In the genomic region with DNA sequence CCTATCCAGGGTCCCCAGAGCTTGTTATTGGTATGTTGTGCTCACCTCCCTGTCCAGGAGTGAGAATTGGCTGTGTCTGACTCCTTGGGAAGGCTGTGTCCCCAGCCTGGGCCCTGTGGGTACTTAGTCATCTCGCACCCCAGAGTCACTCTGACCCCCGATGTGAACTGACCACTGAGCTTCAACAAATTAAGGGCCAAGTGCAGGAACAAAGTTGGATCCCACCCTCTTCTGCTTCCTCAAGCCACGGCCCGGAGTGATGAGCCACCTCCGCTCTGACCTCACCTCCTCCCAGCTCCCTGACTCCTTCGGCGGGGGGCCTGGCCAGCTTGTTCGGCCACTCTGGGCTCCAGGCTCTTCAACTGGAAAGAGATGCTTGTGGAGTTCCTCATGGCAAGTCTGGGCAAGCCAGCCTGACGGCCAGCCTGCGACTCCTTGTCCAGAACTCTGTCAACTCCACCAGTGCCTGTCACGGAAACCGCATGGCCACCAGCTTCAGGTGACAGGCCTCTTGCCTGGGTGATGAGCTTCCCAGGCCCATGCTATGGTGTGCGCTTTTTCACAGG, we compare ENCODE assay signal across 22 cellular contexts. TPM values are rescaled to one million over a fixed set of nuclear protein-coding genes. Genes with fewer than 3 reads are reported as not detected.
A peak's percentile ranks its signal among the peaks of the same experiment; 100 is the strongest.
DNase-seq lines count a peak whose midpoint lies in the region; ATAC-seq, FAIRE-seq and TF ChIP-seq lines count a peak whose summit lies in the region.
"Had no signal": no experiment of that assay in that cellular context is flagged by ENCODE, and none has a peak within 500 bp of the region (broad histone marks: within the 10 kb centered on the region; RNA-seq: fewer than 3 reads in every experiment).

No MANE protein-coding gene starts in this region.

- CTCF ChIA-PET in mammary epithelial cell (lab: Charles Lee; ENCODE audit: low non-redundant PET), result no interaction called here

- H3K4me3 ChIP-seq in mammary epithelial cell (replicated peaks in 1 of 3; ENCODE audit: insufficient read depth in 1 of 3, low read depth in 2 of 3, low read length in 3 of 3) (no peak overlapping the region), mucosa of descending colon (no peak overlapping the region)
- H3K4me3 ChIP-seq: MG63, sigmoid colon had no signal

- H3K27ac Mint-ChIP-seq in type B pancreatic cell, result peak overlapping the region; percentile 90
- H3K27ac Mint-ChIP-seq: activated CD4-positive, alpha-beta T cell treated with anti-CD3 and anti-CD28 coated beads, Interleukin-2, amount 10 ng/mL, durations not matched to agents 24 days and 14 days; activated naive CD4-positive, alpha-beta T cell treated with anti-CD3 and anti-CD28 coated beads, Interleukin-2, amount 50 U/mL, for 24 hours; B cell had no signal

- H3K27ac ChIP-seq in mammary epithelial cell (ENCODE audit: insufficient read depth, low read depth, low read length), result no peak overlapping the region

- H3K27me3 ChIP-seq in mammary epithelial cell (ENCODE audit: insufficient read depth, low read length), result no peaks in the 10 kb centered on the region
- H3K27me3 ChIP-seq: MG63, sigmoid colon had no signal

- DNase-seq in NCI-H510A treated with DMSO at 0.1 percent for 48 hours (lab: John Stamatoyannopoulos, UW) (peak; percentile 70), mammary epithelial cell (peak; percentile 63), mucosa of descending colon (peak in 2 of 3 donors; percentile 21 to 30), type B pancreatic cell (ENCODE audit: extremely low spot score, unreplicated experiment) (no peak), RCC 7860 (ENCODE audit: low spot score) (no peak)
- DNase-seq: activated CD4-positive, alpha-beta T cell treated with anti-CD3 and anti-CD28 coated beads, Interleukin-2, amount 10 ng/mL, durations not matched to agents 24 days and 14 days; GDM1; mesendoderm; MG63; NCI-H2029 treated with DMSO at 0.1 percent for 48 hours; NCI-H524; sigmoid colon; stimulated activated CD4-positive, alpha-beta T cell treated with anti-CD3 and anti-CD28 coated beads, Interleukin-2, amount 100 ng/mL, for 24 hours had no signal

- no peaks in the 10 kb centered on the region for H4K20me1 ChIP-seq in mammary epithelial cell (ENCODE audit: insufficient read depth, low read length)

- ATAC-seq in mucosa of descending colon (no peak), GM21576 (IDR thresholded peaks at IDR 0.05; ENCODE audit: unreplicated experiment) (no peak), HG03095 (IDR thresholded peaks at IDR 0.05; ENCODE audit: unreplicated experiment) (no peak)

- TF ChIP-seq CTCF in mammary epithelial cell (conservative IDR thresholded peaks at IDR 0.05 in 1 of 2, IDR thresholded peaks at IDR 0.05 in 1 of 2; ENCODE audit: extremely low read depth in 1 of 2, insufficient read depth in 1 of 2, low read depth in 1 of 2, low read length in 2 of 2) (no peak), mucosa of descending colon (IDR thresholded peaks at IDR 0.05) (no peak), type B pancreatic cell (conservative IDR thresholded peaks at IDR 0.05) (no peak)

- H2AFZ ChIP-seq in mammary epithelial cell (ENCODE audit: low read depth, low read length), result peak overlapping the region; percentile 64

- no TSS peak for BruUV-seq in mammary epithelial cell (replicated peaks; lab: Mats Ljungman, UMichigan)

- 53% methylated on average over 8 of the region's 13 CpGs for WGBS in mammary epithelial cell (ENCODE audit: low coverage, missing lambda C conversion rate)

- peak overlapping the region; percentile 70 for H3K4me3 Mint-ChIP-seq in type B pancreatic cell
- H3K4me3 Mint-ChIP-seq: activated CD4-positive, alpha-beta T cell treated with anti-CD3 and anti-CD28 coated beads, Interleukin-2, amount 10 ng/mL, durations not matched to agents 24 days and 14 days; activated naive CD4-positive, alpha-beta T cell treated with anti-CD3 and anti-CD28 coated beads, Interleukin-2, amount 50 U/mL, for 24 hours; B cell; brain had no signal

- H3K4me1 ChIP-seq in mammary epithelial cell (ENCODE audit: insufficient read depth, low read length) (peaks cover 50% of the 10 kb centered on the region), mucosa of descending colon (ENCODE audit: low read depth) (peaks cover 12% of the 10 kb centered on the region)
- H3K4me1 ChIP-seq: sigmoid colon had no signal

- in situ Hi-C loops in mammary epithelial cell (cut with MboI; ENCODE audit: low sequenced_read_pairs in 2 of 2), result no loop called here

- FAIRE-seq in RCC 7860 (lab: Jason Lieb, UNC), result no peak
- FAIRE-seq: GM12891 had no signal

- no peaks in the 10 kb centered on the region for H3K27me3 Mint-ChIP-seq in type B pancreatic cell
- H3K27me3 Mint-ChIP-seq: activated naive CD4-positive, alpha-beta T cell treated with anti-CD3 and anti-CD28 coated beads, Interleukin-2, amount 50 U/mL, for 24 hours; B cell had no signal

- H3K9ac ChIP-seq in mammary epithelial cell (ENCODE audit: insufficient read depth, low read length), result no peak overlapping the region

- intact Hi-C loops in mammary epithelial cell (cut with micrococcal nuclease), result no loop called here
- intact Hi-C loops in mucosa of descending colon (cut with DNase I, micrococcal nuclease), result no loop called here

- no peaks in the 10 kb centered on the region for H3K79me2 ChIP-seq in mammary epithelial cell (ENCODE audit: insufficient read depth, low read length)

- no peaks in the 10 kb centered on the region for H3K9me3 Mint-ChIP-seq in type B pancreatic cell
- H3K9me3 Mint-ChIP-seq: activated CD4-positive, alpha-beta T cell treated with anti-CD3 and anti-CD28 coated beads, Interleukin-2, amount 10 ng/mL, durations not matched to agents 24 days and 14 days; activated naive CD4-positive, alpha-beta T cell treated with anti-CD3 and anti-CD28 coated beads, Interleukin-2, amount 50 U/mL, for 24 hours had no signal

- no peaks in the 10 kb centered on the region for H3K36me3 Mint-ChIP-seq in type B pancreatic cell
- H3K36me3 Mint-ChIP-seq: activated naive CD4-positive, alpha-beta T cell treated with anti-CD3 and anti-CD28 coated beads, Interleukin-2, amount 50 U/mL, for 24 hours; brain had no signal

- H3K9me3 ChIP-seq in mammary epithelial cell (replicated peaks; ENCODE audit: insufficient read depth, low read length), result no peaks in the 10 kb centered on the region
- no peaks in the 10 kb centered on the region for H3K9me3 ChIP-seq in mucosa of descending colon
- H3K9me3 ChIP-seq: MG63, sigmoid colon had no signal

- H3K4me1 Mint-ChIP-seq in type B pancreatic cell (ENCODE audit: unreplicated experiment), result peaks cover 19% of the 10 kb centered on the region

- H3K36me3 ChIP-seq in mammary epithelial cell (ENCODE audit: insufficient read depth, low read length), result no peaks in the 10 kb centered on the region
- no peaks in the 10 kb centered on the region for H3K36me3 ChIP-seq in mucosa of descending colon (ENCODE audit: low read depth)
- H3K36me3 ChIP-seq: MG63, sigmoid colon had no signal

- dilution Hi-C loops in mammary epithelial cell (cut with HindIII; ENCODE audit: low sequenced_read_pairs), result no loop called here

- H3K4me2 ChIP-seq in mammary epithelial cell (ENCODE audit: insufficient read depth, low read depth, low read length), result peak overlapping the region; percentile 23

RNA-seq across cellular contexts. Expression of gene MPRIP, which starts 22.3 kb away (rescaled TPM):
- total RNA-seq in mammary epithelial cell, result 100 to 1,000 TPM; 168 to 352 TPM
- 171 TPM for polyA plus RNA-seq in mammary epithelial cell
- 766 TPM for polyA minus RNA-seq in mammary epithelial cell
- 100 to 1,000 TPM; 150 to 249 (median 231) TPM for total RNA-seq in mucosa of descending colon
- total RNA-seq in type B pancreatic cell (ENCODE audit: low replicate concordance), result 275 and 367 TPM in 2 replicates

RNA-seq across cellular contexts. Expression of gene TNFRSF13B, which starts 48.1 kb away (rescaled TPM):
- not detected for total RNA-seq in mammary epithelial cell
- polyA plus RNA-seq in mammary epithelial cell, result not detected
- polyA minus RNA-seq in mammary epithelial cell, result not detected
- 1 to 10 TPM in 1 of 3 donors, under 1 TPM in 2; 0.38 to 1.4 (median 0.98) TPM for total RNA-seq in mucosa of descending colon
- not detected in 2 replicates for total RNA-seq in type B pancreatic cell (ENCODE audit: low replicate concordance)
- total RNA-seq: activated CD4-positive, alpha-beta T cell treated with anti-CD3 and anti-CD28 coated beads, Interleukin-2, amount 10 ng/mL, durations not matched to agents 24 days and 14 days; epithelial cell of proximal tubule; glomerular endothelial cell; sigmoid colon; subcutaneous adipose tissue had no signal

Comparison
In these comparisons a context has a peak if more than half of its experiments do, and no peak if none do; other contexts are left out.
1. DNase-seq: peak in NCI-H510A treated with DMSO at 0.1 percent for 48 hours (single experiment), mammary epithelial cell (single experiment) and mucosa of descending colon (2 of 3); none in type B pancreatic cell (single experiment) and RCC 7860 (single experiment).